ENCODE assay signal across 8 cellular contexts in genomic region chr1:248873993-248874671, GRCh38. TPM values are rescaled to one million over a fixed set of nuclear protein-coding genes. Genes with fewer than 3 reads are reported as not detected.
A peak's percentile ranks its signal among the peaks of the same experiment; 100 is the strongest.
DNase-seq lines count a peak whose midpoint lies in the region; ATAC-seq and TF ChIP-seq lines count a peak whose summit lies in the region.

No MANE protein-coding gene starts in this region.

- H3K4me2 ChIP-seq in neural progenitor cell = peak overlapping the region; percentile 73

- no peak for TF ChIP-seq CTCF in fibroblast of villous mesenchyme (IDR thresholded peaks at IDR 0.05; ENCODE audit: insufficient read depth, low read depth, low read length)
- no peak for TF ChIP-seq CTCF in neural progenitor cell (IDR thresholded peaks at IDR 0.05)

- H3K4me3 ChIP-seq in fibroblast of villous mesenchyme (ENCODE audit: low read depth, low read length) = peak overlapping the region; percentile 93
- peak overlapping the region; percentile 72 for H3K4me3 ChIP-seq in neural progenitor cell

- H3K9me3 Mint-ChIP-seq in activated T-helper 2 cell treated with anti-CD3 and anti-CD28 coated beads, Interferon-gamma antibody, Interleukin-2, Interleukin-4, amounts not matched to agents 10 μg/mL and 5 μg/mL and 100 μg/mL, durations not matched to agents 14 hours and 24 hours and 36 hours = no peaks in the 10 kb centered on the region
- H3K9me3 Mint-ChIP-seq in neural progenitor cell = peaks cover 12% of the 10 kb centered on the region
- H3K9me3 Mint-ChIP-seq in stimulated activated naive CD8-positive, alpha-beta T cell treated with anti-CD3 and anti-CD28 coated beads, Interleukin-15, amount 100 ng/mL, for 72 hours = peaks cover 0 to 7% of the 10 kb centered on the region in 2 donors

- H3K9ac ChIP-seq in neural progenitor cell = no peak overlapping the region

- H3K79me2 ChIP-seq in neural progenitor cell (ENCODE audit: low read depth) = no peaks in the 10 kb centered on the region

- intact Hi-C loops in activated T-helper 2 cell treated with anti-CD3 and anti-CD28 coated beads, Interferon-gamma antibody, Interleukin-2, Interleukin-4, amounts not matched to agents 10 μg/mL and 5 μg/mL and 100 μg/mL, durations not matched to agents 14 hours and 24 hours and 36 hours (cut with micrococcal nuclease) = loop anchor here (1.0 kb wide), 5 partner anchors 11 to 48 kb away; partner anchors contain the start of genes PGBD2, ZNF672 and ZNF692

- H3K27ac ChIP-seq in KOPT-K1 (ENCODE audit: low read depth, low read length, poor library complexity, severe bottlenecking) = peak overlapping the region; percentile 73
- H3K27ac ChIP-seq in neural progenitor cell = no peak overlapping the region

- H3K27me3 ChIP-seq in neural progenitor cell = no peaks in the 10 kb centered on the region

- peaks cover 23% of the 10 kb centered on the region for H3K27me3 Mint-ChIP-seq in activated T-helper 2 cell treated with anti-CD3 and anti-CD28 coated beads, Interferon-gamma antibody, Interleukin-2, Interleukin-4, amounts not matched to agents 10 μg/mL and 5 μg/mL and 100 μg/mL, durations not matched to agents 14 hours and 24 hours and 36 hours (ENCODE audit: low read depth)
- H3K27me3 Mint-ChIP-seq in neural progenitor cell (ENCODE audit: insufficient read depth, low read depth) = peaks cover 31% of the 10 kb centered on the region
- H3K27me3 Mint-ChIP-seq in stimulated activated naive CD8-positive, alpha-beta T cell treated with anti-CD3 and anti-CD28 coated beads, Interleukin-15, amount 100 ng/mL, for 72 hours = no peaks in the 10 kb centered on the region

- peak overlapping the region; percentile 96 for H3K27ac Mint-ChIP-seq in activated T-helper 2 cell treated with anti-CD3 and anti-CD28 coated beads, Interferon-gamma antibody, Interleukin-2, Interleukin-4, amounts not matched to agents 10 μg/mL and 5 μg/mL and 100 μg/mL, durations not matched to agents 14 hours and 24 hours and 36 hours
- peak overlapping the region; percentile 99 for H3K27ac Mint-ChIP-seq in neural progenitor cell
- peak overlapping the region; percentile 89 to 100 for H3K27ac Mint-ChIP-seq in stimulated activated naive CD8-positive, alpha-beta T cell treated with anti-CD3 and anti-CD28 coated beads, Interleukin-15, amount 100 ng/mL, for 72 hours

- no peaks in the 10 kb centered on the region for H3K36me3 Mint-ChIP-seq in activated T-helper 2 cell treated with anti-CD3 and anti-CD28 coated beads, Interferon-gamma antibody, Interleukin-2, Interleukin-4, amounts not matched to agents 10 μg/mL and 5 μg/mL and 100 μg/mL, durations not matched to agents 14 hours and 24 hours and 36 hours (ENCODE audit: low read depth)
- peaks cover 8% of the 10 kb centered on the region for H3K36me3 Mint-ChIP-seq in neural progenitor cell

- no peaks in the 10 kb centered on the region for H3K4me1 ChIP-seq in neural progenitor cell

- DNase-seq in D341Med (ENCODE audit: low spot score) = peak; percentile 72
- DNase-seq in RPMI8226 = peak; percentile 93
- peak; percentile 76 for DNase-seq in activated T-helper 2 cell treated with anti-CD3 and anti-CD28 coated beads, Interferon-gamma antibody, Interleukin-2, Interleukin-4, amounts not matched to agents 10 μg/mL and 5 μg/mL and 100 μg/mL, durations not matched to agents 14 hours and 24 hours and 36 hours (ENCODE audit: low spot score)
- peak; percentile 93 for DNase-seq in fibroblast of villous mesenchyme (ENCODE audit: low read depth)
- peak; percentile 84 for DNase-seq in neural progenitor cell (ENCODE audit: low spot score)
- peak; percentile 83 to 84 for DNase-seq in stimulated activated naive CD8-positive, alpha-beta T cell treated with anti-CD3 and anti-CD28 coated beads, Interleukin-15, amount 100 ng/mL, for 72 hours

- H3K9me3 ChIP-seq in KOPT-K1 (ENCODE audit: insufficient read depth, low read length, poor library complexity, severe bottlenecking) (no peaks in the 10 kb centered on the region), neural progenitor cell (ENCODE audit: low read depth) (no peaks in the 10 kb centered on the region)

- no peaks in the 10 kb centered on the region for H4K20me1 ChIP-seq in neural progenitor cell (ENCODE audit: low read depth)

- no peak overlapping the region for H2AFZ ChIP-seq in neural progenitor cell (replicated peaks)

- H3K4me3 Mint-ChIP-seq in activated T-helper 2 cell treated with anti-CD3 and anti-CD28 coated beads, Interferon-gamma antibody, Interleukin-2, Interleukin-4, amounts not matched to agents 10 μg/mL and 5 μg/mL and 100 μg/mL, durations not matched to agents 14 hours and 24 hours and 36 hours (ENCODE audit: low read depth) = peak overlapping the region; percentile 87
- peak overlapping the region; percentile 98 for H3K4me3 Mint-ChIP-seq in neural progenitor cell
- peak overlapping the region; percentile 90 to 96 for H3K4me3 Mint-ChIP-seq in stimulated activated naive CD8-positive, alpha-beta T cell treated with anti-CD3 and anti-CD28 coated beads, Interleukin-15, amount 100 ng/mL, for 72 hours

- H3K36me3 ChIP-seq in KOPT-K1 (ENCODE audit: insufficient read depth, low read length) (no peaks in the 10 kb centered on the region), neural progenitor cell (no peaks in the 10 kb centered on the region)

- peaks cover 25% of the 10 kb centered on the region for H3F3A ChIP-seq in neural progenitor cell (ENCODE audit: low read depth)

- peak; percentile 66 for ATAC-seq in GM21825 (IDR thresholded peaks at IDR 0.05; ENCODE audit: unreplicated experiment)
- ATAC-seq in stimulated activated naive CD8-positive, alpha-beta T cell treated with anti-CD3 and anti-CD28 coated beads, Interleukin-15, amount 100 ng/mL, for 72 hours = peak; percentile 72

- H3K4me1 Mint-ChIP-seq in activated T-helper 2 cell treated with anti-CD3 and anti-CD28 coated beads, Interferon-gamma antibody, Interleukin-2, Interleukin-4, amounts not matched to agents 10 μg/mL and 5 μg/mL and 100 μg/mL, durations not matched to agents 14 hours and 24 hours and 36 hours (ENCODE audit: low read depth) = peaks cover 22% of the 10 kb centered on the region
- peaks cover 13% of the 10 kb centered on the region for H3K4me1 Mint-ChIP-seq in neural progenitor cell
- H3K4me1 Mint-ChIP-seq in stimulated activated naive CD8-positive, alpha-beta T cell treated with anti-CD3 and anti-CD28 coated beads, Interleukin-15, amount 100 ng/mL, for 72 hours = peaks cover 25% of the 10 kb centered on the region

RNA-seq across cellular contexts. Expression of gene ZNF692, which starts 15.2 kb away (rescaled TPM):
- total RNA-seq in activated T-helper 2 cell treated with anti-CD3 and anti-CD28 coated beads, Interferon-gamma antibody, Interleukin-2, Interleukin-4, amounts not matched to agents 10 μg/mL and 5 μg/mL and 100 μg/mL, durations not matched to agents 14 hours and 24 hours and 36 hours = 86.4 and 87.0 TPM in 2 replicates
- total RNA-seq in fibroblast of villous mesenchyme (10.6 and 22.0 TPM in 2 replicates), neural progenitor cell (ENCODE audit: low replicate concordance) (37.8 and 84.9 TPM in 2 replicates)

RNA-seq across cellular contexts. Expression of gene PGBD2, which starts 31.9 kb away (rescaled TPM):
- total RNA-seq in activated T-helper 2 cell treated with anti-CD3 and anti-CD28 coated beads, Interferon-gamma antibody, Interleukin-2, Interleukin-4, amounts not matched to agents 10 μg/mL and 5 μg/mL and 100 μg/mL, durations not matched to agents 14 hours and 24 hours and 36 hours = 6.7 and 6.9 TPM in 2 replicates
- total RNA-seq in fibroblast of villous mesenchyme (3.9 and 7.8 TPM in 2 replicates), neural progenitor cell (ENCODE audit: low replicate concordance) (7.9 and 11.2 TPM in 2 replicates)

RNA-seq across cellular contexts. Expression of gene ZNF672, which starts 36.1 kb away (rescaled TPM):
- total RNA-seq in activated T-helper 2 cell treated with anti-CD3 and anti-CD28 coated beads, Interferon-gamma antibody, Interleukin-2, Interleukin-4, amounts not matched to agents 10 μg/mL and 5 μg/mL and 100 μg/mL, durations not matched to agents 14 hours and 24 hours and 36 hours = 46.0 and 51.6 TPM in 2 replicates
- 17.7 and 19.4 TPM in 2 replicates for total RNA-seq in fibroblast of villous mesenchyme
- 16.9 and 35.5 TPM in 2 replicates for total RNA-seq in neural progenitor cell (ENCODE audit: low replicate concordance)

RNA-seq across cellular contexts. Expression of gene SH3BP5L, which starts 48.4 kb away (rescaled TPM):
- 27.1 TPM in 2 replicates for total RNA-seq in activated T-helper 2 cell treated with anti-CD3 and anti-CD28 coated beads, Interferon-gamma antibody, Interleukin-2, Interleukin-4, amounts not matched to agents 10 μg/mL and 5 μg/mL and 100 μg/mL, durations not matched to agents 14 hours and 24 hours and 36 hours
- total RNA-seq in fibroblast of villous mesenchyme (26.1 and 28.9 TPM in 2 replicates), neural progenitor cell (ENCODE audit: low replicate concordance) (9.6 and 30.8 TPM in 2 replicates)
